Comparison of ENCODE assay signal across 16 cellular contexts in the genomic region with DNA sequence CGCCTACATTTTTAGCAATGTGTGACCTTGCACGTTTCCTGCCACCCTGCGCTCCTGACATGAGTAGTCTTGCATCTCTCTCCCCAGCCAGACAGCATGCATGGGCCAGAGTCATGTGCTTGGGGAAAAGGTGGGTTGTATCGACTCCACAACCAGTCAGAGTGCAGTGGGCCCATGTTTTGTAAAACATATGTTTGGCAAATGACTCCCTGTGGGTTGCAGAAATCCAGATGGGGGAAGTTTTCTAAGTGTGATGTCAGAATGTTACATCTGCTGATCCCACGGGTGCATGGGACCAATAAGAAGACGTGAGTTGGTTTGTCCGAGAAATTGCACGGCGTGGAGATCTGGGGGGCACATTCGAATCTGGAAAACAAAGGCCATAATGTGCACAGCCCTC.
DNase-seq lines count a peak whose midpoint lies in the region; ATAC-seq and TF ChIP-seq lines count a peak whose summit lies in the region.
"Had no signal": no experiment of that assay in that cellular context is flagged by ENCODE, and none has a peak within 500 bp of the region (broad histone marks: within the 10 kb centered on the region; RNA-seq: fewer than 3 reads in every experiment).

No MANE protein-coding gene starts in this region.

- H2AFZ ChIP-seq in GM23248, result no peak overlapping the region

- ATAC-seq in HG03159 (IDR thresholded peaks at IDR 0.05; ENCODE audit: unreplicated experiment), result no peak
- no peak for ATAC-seq in Right ventricle myocardium inferior

- TF ChIP-seq CTCF in spleen (IDR thresholded peaks at IDR 0.05 in 8 of 11, conservative IDR thresholded peaks at IDR 0.05 in 3 of 11), result no peak

- WGBS in GM23248 (ENCODE audit: low coverage in 1 of 2, low lambda C conversion rate in 2 of 2, missing lambda C conversion rate in 2 of 2), 2 experiments, result 18 to 23% methylated on average over 10 of the region's 10 CpGs
- whole genome bisulfite sequencing in spleen, 5 donors, result 78 to 83% (median 80%) methylated on average over 10 of the region's 10 CpGs

- no peak overlapping the region for H3K27ac ChIP-seq in GM23248
- H3K27ac ChIP-seq in spleen, result no peak overlapping the region
- H3K27ac ChIP-seq: BLaER1 had no signal

- H3F3A ChIP-seq in GM23248 (ENCODE audit: insufficient read depth), result 0 out of 2 replicates have a peak, but pooled peaks cover 5% of the 10 kb centered on the region

- intact Hi-C loops in spleen (cut with DNase I; ENCODE audit: low total_unique reads) (no loop called here), Right ventricle myocardium inferior (cut with DNase I) (no loop called here)

- H4K20me1 ChIP-seq in GM23248 (ENCODE audit: insufficient read depth), result no peaks in the 10 kb centered on the region
- H4K20me1 ChIP-seq: BLaER1 had no signal

- H3K4me3 ChIP-seq in GM23248 (no peak overlapping the region), spleen (no peak overlapping the region)
- H3K4me3 ChIP-seq: BLaER1 had no signal

- H3K4me1 ChIP-seq in GM23248 (ENCODE audit: insufficient read depth) (no peaks in the 10 kb centered on the region), spleen (no peaks in the 10 kb centered on the region)
- H3K4me1 ChIP-seq: Caco-2 had no signal

- DNase-seq in AG08395 (ENCODE audit: low spot score), result peak; percentile 11
- DNase-seq in GM23248, result peak; percentile 7
- peak; percentile 31 for DNase-seq in fibroblast of gingiva (ENCODE audit: low read depth)
- peak; percentile 47 for DNase-seq in spleen
- DNase-seq in DMS 273 (lab: John Stamatoyannopoulos, UW; ENCODE audit: unreplicated experiment), result no peak
- no peak for DNase-seq in Right ventricle myocardium inferior (ENCODE audit: missing footprints)
- DNase-seq: AML-193; Caco-2; CD8-positive, alpha-beta memory T cell; DMS53; GOT3; H9; Kasumi-1; KBM-7 had no signal

- H3K9ac ChIP-seq in GM23248, result no peak overlapping the region
- H3K9ac ChIP-seq: BLaER1 had no signal

- H3K9me3 ChIP-seq in GM23248 (ENCODE audit: low read depth), result no peaks in the 10 kb centered on the region
- no peaks in the 10 kb centered on the region for H3K9me3 ChIP-seq in spleen
- H3K9me3 ChIP-seq: BLaER1, Caco-2 had no signal

- TF ChIP-seq POLR2A in spleen (IDR thresholded peaks at IDR 0.05), result no peak

- H3K27me3 ChIP-seq in GM23248 (replicated peaks; ENCODE audit: insufficient read depth) (peaks cover 62% of the 10 kb centered on the region), spleen (replicated peaks in 1 of 7) (peaks cover 0 to 45% (median 0%) of the 10 kb centered on the region in 7 donors)
- H3K27me3 ChIP-seq: BLaER1 had no signal

- no peak overlapping the region for H3K4me2 ChIP-seq in GM23248 (ENCODE audit: unreplicated experiment)
- H3K4me2 ChIP-seq: BLaER1 had no signal

- in situ Hi-C loops in GM23248 (cut with MboI), result no loop called here

- H3K79me2 ChIP-seq in GM23248 (ENCODE audit: insufficient read depth), result no peaks in the 10 kb centered on the region

- no peaks in the 10 kb centered on the region for H3K36me3 ChIP-seq in GM23248 (ENCODE audit: low read depth)
- H3K36me3 ChIP-seq in spleen, result no peaks in the 10 kb centered on the region
- H3K36me3 ChIP-seq: BLaER1 had no signal

- no peaks in the 10 kb centered on the region for H3K9me2 ChIP-seq in GM23248 (ENCODE audit: insufficient read depth)

Comparison
In these comparisons a context has a peak if more than half of its experiments do, and no peak if none do; other contexts are left out.
1. DNase-seq: peak in AG08395 (single experiment), GM23248 (single experiment), fibroblast of gingiva (single experiment) and spleen (single experiment); none in DMS 273 (single experiment) and Right ventricle myocardium inferior (single experiment).